In the genomic region with DNA sequence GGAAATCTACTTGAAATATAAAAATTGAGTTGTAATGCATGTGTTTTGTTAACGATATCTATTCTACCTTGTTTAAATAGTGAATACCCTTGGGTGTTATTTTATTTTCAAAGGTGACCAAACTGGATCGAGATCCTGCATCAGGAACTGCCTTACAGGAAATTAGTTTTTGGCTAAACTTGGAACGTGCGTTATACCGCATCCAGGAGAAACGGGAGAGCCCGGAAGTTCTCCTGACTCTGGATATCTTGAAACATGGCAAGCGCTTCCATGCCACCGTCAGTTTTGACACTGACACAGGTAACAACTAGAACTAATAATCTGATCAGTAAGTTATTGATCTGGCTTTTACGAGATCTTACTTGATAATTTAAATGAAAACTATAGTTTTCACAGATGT, we compare ENCODE assay signal across 10 cellular contexts. TPM values are rescaled to one million over a fixed set of nuclear protein-coding genes. Genes with fewer than 3 reads are reported as not detected.
A peak's percentile ranks its signal among the peaks of the same experiment; 100 is the strongest.
DNase-seq lines count a peak whose midpoint lies in the region; ATAC-seq, FAIRE-seq and TF ChIP-seq lines count a peak whose summit lies in the region.
"Had no signal": no experiment of that assay in that cellular context is flagged by ENCODE, and none has a peak within 500 bp of the region (broad histone marks: within the 10 kb centered on the region; RNA-seq: fewer than 3 reads in every experiment).

No MANE protein-coding gene starts in this region.

- FAIRE-seq in D721Med (lab: Jason Lieb, UNC) (no peak), HepG2 (lab: Jason Lieb, UNC) (no peak)

- no peaks in the 10 kb centered on the region for H4K20me1 ChIP-seq in MM.1S (ENCODE audit: insufficient read depth, low read length)
- H4K20me1 ChIP-seq in hepatocyte (ENCODE audit: insufficient read depth, poor library complexity, severe bottlenecking), result peaks cover 20% of the 10 kb centered on the region
- H4K20me1 ChIP-seq in HepG2 (ENCODE audit: insufficient read depth, low read length), result no peaks in the 10 kb centered on the region

- intact Hi-C loops in HepG2 (cut with micrococcal nuclease; ENCODE audit: unreplicated experiment), result no loop called here

- TF ChIP-seq CTCF in MM.1S (IDR thresholded peaks at IDR 0.05; ENCODE audit: low read length), result no peak
- no peak for TF ChIP-seq CTCF in hepatocyte (IDR thresholded peaks at IDR 0.05; ENCODE audit: poor library complexity)
- no peak for TF ChIP-seq CTCF in D721Med (IDR thresholded peaks at IDR 0.05; ENCODE audit: insufficient read depth, missing control alignments)
- no peak for TF ChIP-seq CTCF in HepG2 (CRISPR knock-in tag; IDR thresholded peaks at IDR 0.05)

- POLR2A ChIA-PET in HepG2 (lab: Yijun Ruan, JAX), result no interaction called here

- 98% methylated on average over 10 of the region's 10 CpGs for WGBS in hepatocyte (ENCODE audit: low lambda C conversion rate, missing lambda C conversion rate)
- 95% methylated on average over 10 of the region's 10 CpGs for WGBS in HepG2 (ENCODE audit: low lambda C conversion rate)

- BruUV-seq in HepG2 (replicated peaks; lab: Mats Ljungman, UMichigan), result no TSS peak

- H3K9ac ChIP-seq in MM.1S (ENCODE audit: low read length), result no peak overlapping the region
- peak overlapping the region; percentile 58 for H3K9ac ChIP-seq in adipocyte (ENCODE audit: low read length)
- H3K9ac ChIP-seq in subcutaneous abdominal adipose tissue (ENCODE audit: low read length in 5 of 5), result peak overlapping the region in 1 of 5 donors; percentile 29
- no peak overlapping the region for H3K9ac ChIP-seq in HepG2 (ENCODE audit: insufficient read depth, low read depth, low read length)

- no peak for ATAC-seq in HepG2

- H3K4me1 ChIP-seq in MM.1S (ENCODE audit: low read length), result no peaks in the 10 kb centered on the region
- H3K4me1 ChIP-seq in adipocyte (ENCODE audit: control insufficient read depth, insufficient read depth, low read length), result peaks cover 39% of the 10 kb centered on the region
- no peaks in the 10 kb centered on the region for H3K4me1 ChIP-seq in hepatocyte (ENCODE audit: insufficient read depth)
- peaks cover 0 to 18% (median 14%) of the 10 kb centered on the region in 5 donors for H3K4me1 ChIP-seq in subcutaneous abdominal adipose tissue (ENCODE audit: control insufficient read depth in 5 of 5, insufficient read depth in 5 of 5, low read length in 5 of 5)
- H3K4me1 ChIP-seq in HepG2 (ENCODE audit: insufficient read depth, low read length), result no peaks in the 10 kb centered on the region

- TF ChIP-seq POLR2A in HepG2 (IDR thresholded peaks at IDR 0.05; ENCODE audit: insufficient read depth in 1 of 2, low read depth in 2 of 2, low read length in 2 of 2), result no peak

- H3K27me3 ChIP-seq in MM.1S (replicated peaks; ENCODE audit: insufficient read depth, low read length) (no peaks in the 10 kb centered on the region), adipocyte (replicated peaks; ENCODE audit: control insufficient read depth, insufficient read depth, low read length) (no peaks in the 10 kb centered on the region), hepatocyte (no peaks in the 10 kb centered on the region), subcutaneous abdominal adipose tissue (ENCODE audit: control insufficient read depth in 5 of 5, insufficient read depth in 4 of 5, low read length in 5 of 5) (no peaks in the 10 kb centered on the region), HepG2 (ENCODE audit: control insufficient read depth in 1 of 2, insufficient read depth in 2 of 2, low read length in 2 of 2) (no peaks in the 10 kb centered on the region)

- DNase-seq in MM.1S (no peak), adipocyte (ENCODE audit: low read depth) (no peak), hepatocyte (ENCODE audit: low spot score) (no peak), D721Med (ENCODE audit: insufficient read length, low spot score) (no peak), HepG2 (ENCODE audit: low spot score) (no peak), DMS153 treated with DMSO at 0.1 percent for 48 hours (lab: John Stamatoyannopoulos, UW; ENCODE audit: unreplicated experiment) (no peak)
- DNase-seq: CD8-positive, alpha-beta memory T cell; stimulated activated CD4-positive, alpha-beta T cell treated with anti-CD3 and anti-CD28 coated beads, Interleukin-2, amount 100 ng/mL, for 48 hours; stimulated activated naive CD4-positive, alpha-beta T cell treated with Interleukin-2 at 50 U/mL for 16 hours had no signal

- no peak overlapping the region for H2AFZ ChIP-seq in MM.1S (ENCODE audit: low read length)
- H2AFZ ChIP-seq in hepatocyte, result no peak overlapping the region
- H2AFZ ChIP-seq in HepG2 (ENCODE audit: low read length), result no peak overlapping the region

- H3K36me3 ChIP-seq in MM.1S (replicated peaks; ENCODE audit: insufficient read depth, low read length) (no peaks in the 10 kb centered on the region), adipocyte (ENCODE audit: control insufficient read depth, insufficient read depth, low read length, severe bottlenecking) (peaks cover 73% of the 10 kb centered on the region), hepatocyte (replicated peaks; ENCODE audit: insufficient read depth, low read depth) (peaks cover 5% of the 10 kb centered on the region), subcutaneous abdominal adipose tissue (ENCODE audit: control insufficient read depth in 5 of 5, insufficient read depth in 5 of 5, low read length in 5 of 5) (peaks cover 27 to 82% (median 64%) of the 10 kb centered on the region in 5 donors), HepG2 (replicated peaks in 1 of 2; ENCODE audit: control insufficient read depth in 1 of 2, insufficient read depth in 2 of 2, low read length in 2 of 2) (peaks cover 14 to 72% of the 10 kb centered on the region in 2 experiments)

- H3F3A ChIP-seq in MM.1S (ENCODE audit: insufficient read depth, low read length), result no peaks in the 10 kb centered on the region

- H3K4me2 ChIP-seq in MM.1S (ENCODE audit: low read depth, low read length) (no peak overlapping the region), hepatocyte (no peak overlapping the region), HepG2 (ENCODE audit: low read depth, low read length) (no peak overlapping the region)

- TF ChIP-seq RAD21 in HepG2 (CRISPR knock-in tag; IDR thresholded peaks at IDR 0.05), result no peak

- H3K4me3 ChIP-seq in MM.1S (ENCODE audit: low read length) (no peak overlapping the region), adipocyte (ENCODE audit: low read length) (peak overlapping the region; percentile 30), hepatocyte (no peak overlapping the region), subcutaneous abdominal adipose tissue (ENCODE audit: low read depth in 1 of 5, low read length in 5 of 5) (no peak overlapping the region), HepG2 (replicated peaks in 1 of 3; ENCODE audit: insufficient read depth in 1 of 3, low read depth in 2 of 3, low read length in 3 of 3) (no peak overlapping the region)

- CTCF ChIA-PET in HepG2 (lab: Yijun Ruan, JAX; ENCODE audit: low intra/inter-chr PET ratio, low total read pairs), result no interaction called here

- no peaks in the 10 kb centered on the region for H3K9me2 ChIP-seq in MM.1S (replicated peaks; ENCODE audit: insufficient read depth, low read length)
- H3K9me2 ChIP-seq in hepatocyte (replicated peaks; ENCODE audit: insufficient read depth), result no peaks in the 10 kb centered on the region

- TF ChIP-seq EP300 in HepG2 (IDR thresholded peaks at IDR 0.05; ENCODE audit: low read depth in 2 of 2, low read length in 2 of 2), result no peak
- no peak for TF ChIP-seq EP300 in HepG2 (CRISPR knock-in tag; IDR thresholded peaks at IDR 0.05; ENCODE audit: borderline replicate concordance)

- peaks cover 2% of the 10 kb centered on the region for H3K79me2 ChIP-seq in MM.1S (ENCODE audit: low read length)
- peaks cover 48% of the 10 kb centered on the region for H3K79me2 ChIP-seq in hepatocyte
- H3K79me2 ChIP-seq in HepG2 (ENCODE audit: insufficient read depth, low read length), result peaks cover 2% of the 10 kb centered on the region

- in situ Hi-C loops in HepG2 (cut with HindIII; ENCODE audit: extremely low pct_ligation_motif_present, low pct_unique_long_range_greater_than_20kb), result no loop called here

- peak overlapping the region; percentile 10; the same call in 1 of the 2 replicates for H3K27ac ChIP-seq in MM.1S (ENCODE audit: low read length)
- peak overlapping the region; percentile 40 for H3K27ac ChIP-seq in hepatocyte
- H3K27ac ChIP-seq in subcutaneous abdominal adipose tissue (ENCODE audit: low read depth, low read length), result peak overlapping the region; percentile 68
- no peak overlapping the region for H3K27ac ChIP-seq in HepG2 (ENCODE audit: extremely low read length, insufficient read depth, low read length)

- H3K9me3 ChIP-seq in MM.1S (replicated peaks; ENCODE audit: insufficient read depth, low read length) (no peaks in the 10 kb centered on the region), adipocyte (ENCODE audit: control insufficient read depth, low read length) (no peaks in the 10 kb centered on the region), hepatocyte (ENCODE audit: low read depth) (no peaks in the 10 kb centered on the region), subcutaneous abdominal adipose tissue (ENCODE audit: control insufficient read depth in 5 of 5, low read length in 5 of 5) (no peaks in the 10 kb centered on the region), HepG2 (ENCODE audit: low read length) (no peaks in the 10 kb centered on the region)

RNA-seq across cellular contexts. Expression of a gene that starts 15.9 kb away (rescaled TPM):
- total RNA-seq in hepatocyte, result 342 and 405 TPM in 2 replicates
- 141 and 164 TPM in 2 replicates for polyA plus RNA-seq in hepatocyte
- 239 and 386 TPM in 2 replicates for total RNA-seq in HepG2 (2016; rRNA removed; fragmentation: Illumina TruSeq; extraction: Trizol)
- 33.0 and 38.5 TPM in 2 replicates for total RNA-seq in HepG2 (2016; cell fraction: cytosol; rRNA removed; fragmentation: Illumina TruSeq; extraction: Trizol; ENCODE audit: low read depth)
- 231 and 328 TPM in 2 replicates for total RNA-seq in HepG2 (2016; cell fraction: insoluble cytoplasmic fraction; rRNA removed; fragmentation: Illumina TruSeq; extraction: Trizol)
- total RNA-seq in HepG2 (2016; cell fraction: membrane; rRNA removed; fragmentation: Illumina TruSeq; extraction: Trizol), result 57.3 and 69.8 TPM in 2 replicates
- total RNA-seq in HepG2 (2016; cell fraction: nucleus; rRNA removed; fragmentation: Illumina TruSeq; extraction: Trizol), result 296 and 345 TPM in 2 replicates
- polyA plus RNA-seq in HepG2 (2011; rRNA removed), result 74.4 and 102 TPM in 2 replicates
- 102 and 115 TPM in 2 replicates for polyA plus RNA-seq in HepG2 (2011; cell fraction: cytosol; rRNA removed)
- 192 and 221 TPM in 2 replicates for polyA plus RNA-seq in HepG2 (2011; cell fraction: nucleus; rRNA removed)
- polyA plus RNA-seq in HepG2 (2012), result 126 and 135 TPM in 2 replicates
- 11.1 and 13.5 TPM in 2 replicates for polyA plus RNA-seq in HepG2 (2016; cell fraction: cytosol; fragmentation: Illumina TruSeq; extraction: Trizol; ENCODE audit: low read depth)
- 132 and 159 TPM in 2 replicates for polyA plus RNA-seq in HepG2 (2016; cell fraction: insoluble cytoplasmic fraction; fragmentation: Illumina TruSeq; extraction: Trizol; ENCODE audit: low read depth)
- polyA plus RNA-seq in HepG2 (2016; cell fraction: membrane; fragmentation: Illumina TruSeq; extraction: Trizol; ENCODE audit: low read depth), result 18.9 and 22.7 TPM in 2 replicates
- polyA plus RNA-seq in HepG2 (2016; cell fraction: nucleus; fragmentation: Illumina TruSeq; extraction: Trizol; ENCODE audit: insufficient read depth, low read depth), result 236 and 267 TPM in 2 replicates
- 411 and 518 TPM in 2 replicates for polyA minus RNA-seq in HepG2 (2011; rRNA and poly(A)+ RNA removed; ENCODE audit: low replicate concordance)
- 317 and 327 TPM in 2 replicates for polyA minus RNA-seq in HepG2 (2011; cell fraction: cytosol; rRNA and poly(A)+ RNA removed)
- 190 and 258 TPM in 2 replicates for polyA minus RNA-seq in HepG2 (2011; cell fraction: nucleus; rRNA and poly(A)+ RNA removed)
